In genomic region chr7:130982160-130982638, GRCh38 we compare ENCODE assay signal across 9 cellular contexts.
DNase-seq lines count a peak whose midpoint lies in the region; ATAC-seq, FAIRE-seq and TF ChIP-seq lines count a peak whose summit lies in the region.
"Had no signal": no experiment of that assay in that cellular context is flagged by ENCODE, and none has a peak within 500 bp of the region (broad histone marks: within the 10 kb centered on the region; RNA-seq: fewer than 3 reads in every experiment).

No MANE protein-coding gene starts in this region.

- TF ChIP-seq EP300 in neural cell (conservative IDR thresholded peaks at IDR 0.05; ENCODE audit: poor library complexity, severe bottlenecking): no peak

- no peaks in the 10 kb centered on the region for H4K20me1 ChIP-seq in neural cell (ENCODE audit: insufficient read depth)

- no peak for DNase-seq in Right ventricle myocardium superior
- DNase-seq in cardiac septum (ENCODE audit: low spot score): no peak
- peak in 1 of 3 donors; percentile 69 for DNase-seq in Peyer's patch
- no peak for DNase-seq in epithelial cell of proximal tubule (ENCODE audit: low read depth)
- DNase-seq in pons (ENCODE audit: low spot score): no peak
- DNase-seq in urothelium cell line (ENCODE audit: low spot score): no peak

- peak overlapping the region in 1 of 4 donors; percentile 61 for H3K27ac ChIP-seq in Peyer's patch
- H3K27ac ChIP-seq in neural cell (ENCODE audit: low read length): no peak overlapping the region

- no peak overlapping the region for H3K4me2 ChIP-seq in neural cell (ENCODE audit: low read length)

- peak; percentile 42 for ATAC-seq in Right ventricle myocardium superior (ENCODE audit: poor library complexity)
- peak; percentile 64 for ATAC-seq in HG03575 (IDR thresholded peaks at IDR 0.05; ENCODE audit: extremely low read depth, insufficient number of reproducible peaks, low FRiP score, unreplicated experiment)

- H3K9ac ChIP-seq in neural cell (ENCODE audit: low read length): no peak overlapping the region

- H3K36me3 ChIP-seq in Peyer's patch (peaks cover 0 to 8% (median 0%) of the 10 kb centered on the region in 3 donors), neural cell (ENCODE audit: insufficient read depth, low read length) (no peaks in the 10 kb centered on the region)
- H3K36me3 ChIP-seq: HAP-1 had no signal

- no peak for TF ChIP-seq POLR2A in Peyer's patch (IDR thresholded peaks at IDR 0.05)

- H2AFZ ChIP-seq in neural cell (ENCODE audit: low read depth, low read length): no peak overlapping the region

- H3K9me3 ChIP-seq in Peyer's patch (no peaks in the 10 kb centered on the region), neural cell (ENCODE audit: low read length) (no peaks in the 10 kb centered on the region)
- H3K9me3 ChIP-seq: HAP-1 had no signal

- TF ChIP-seq RAD21 in neural cell (conservative IDR thresholded peaks at IDR 0.05): peak; percentile 87

- H3K4me3 ChIP-seq in Peyer's patch: no peak overlapping the region
- no peak overlapping the region for H3K4me3 ChIP-seq in epithelial cell of proximal tubule (ENCODE audit: low read depth, low read length)
- H3K4me3 ChIP-seq in neural cell (ENCODE audit: low read length): no peak overlapping the region
- H3K4me3 ChIP-seq: HAP-1 had no signal

- no peaks in the 10 kb centered on the region for H3K9me2 ChIP-seq in neural cell (ENCODE audit: insufficient read depth, low read length)

- H3K4me1 ChIP-seq in Peyer's patch: peaks cover 0 to 31% (median 1%) of the 10 kb centered on the region in 4 donors
- H3K4me1 ChIP-seq: HAP-1 had no signal

- H3K27me3 ChIP-seq in Peyer's patch (no peaks in the 10 kb centered on the region), neural cell (ENCODE audit: insufficient read depth, low read depth, low read length) (no peaks in the 10 kb centered on the region)

- no peaks in the 10 kb centered on the region for H3F3A ChIP-seq in neural cell (ENCODE audit: insufficient read depth, low read length, poor library complexity, severe bottlenecking)

- FAIRE-seq in urothelium cell line (lab: Jason Lieb, UNC): no peak

- H3K79me2 ChIP-seq in neural cell (replicated peaks; ENCODE audit: insufficient read depth, low read length): no peaks in the 10 kb centered on the region

- TF ChIP-seq CTCF in Peyer's patch (IDR thresholded peaks at IDR 0.05) (peak; percentile 29 to 90 (median 74)), epithelial cell of proximal tubule (conservative IDR thresholded peaks at IDR 0.05; ENCODE audit: low read depth, low read length) (peak; percentile 87), neural cell (IDR thresholded peaks at IDR 0.05; ENCODE audit: poor library complexity, severe bottlenecking) (peak; percentile 91)

- intact Hi-C loops in Right ventricle myocardium superior (cut with DNase I) (no loop called here), cardiac septum (cut with DNase I) (loop anchor here (5.0 kb wide), 1 partner anchor 60 kb away; no protein-coding TSS in a partner anchor)

TF ChIP-seq in neural cell, 6 proteins besides CTCF, POLR2A, EP300 and RAD21:
- peak; percentile 92 for TF ChIP-seq SMC3 (conservative IDR thresholded peaks at IDR 0.05; ENCODE audit: poor library complexity)
- no peak for TF ChIP-seq POLR2AphosphoS5 (IDR thresholded peaks at IDR 0.05)
- TF ChIP-seq REST (IDR thresholded peaks at IDR 0.05; ENCODE audit: borderline replicate concordance): no peak
- no peak for TF ChIP-seq MXI1 (conservative IDR thresholded peaks at IDR 0.05; ENCODE audit: poor library complexity, severe bottlenecking)
- no peak for TF ChIP-seq TAF1 (IDR thresholded peaks at IDR 0.05; ENCODE audit: low read depth)
TF ChIP-seq in neural cell: peak in this region for 1.
